1 cellular context compared by ENCODE assay signal in the genomic region with DNA sequence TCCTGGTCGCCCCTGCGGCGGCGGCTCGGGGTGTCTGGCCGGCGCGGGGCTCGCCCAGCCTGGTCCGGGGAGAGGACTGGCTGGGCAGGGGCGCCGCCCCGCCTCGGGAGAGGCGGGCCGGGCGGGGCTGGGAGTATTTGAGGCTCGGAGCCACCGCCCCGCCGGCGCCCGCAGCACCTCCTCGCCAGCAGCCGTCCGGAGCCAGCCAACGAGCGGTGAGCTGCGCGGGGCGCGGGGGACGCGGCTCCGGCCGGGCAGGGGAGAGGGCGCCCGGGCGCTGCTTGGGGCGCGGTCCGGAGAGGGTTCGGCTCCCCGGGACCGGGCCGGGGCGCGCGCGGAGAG.
TF ChIP-seq lines count a peak whose summit lies in the region.

Gene LGALS3, plus strand, starts transcription at position 167 of the 342 bp plus-strand sequence. CDS start 8,122 bp downstream, outside the sequence.

TF ChIP-seq in liver, 16 proteins besides CTCF, POLR2A, EP300 and RAD21 (continued from another document):
- no peak for TF ChIP-seq ATF3 (IDR thresholded peaks at IDR 0.05)
